In genomic region chr4:153529646-153530045, GRCh38 we compare ENCODE assay signal across 10 cellular contexts.
DNase-seq lines count a peak whose midpoint lies in the region; ATAC-seq and TF ChIP-seq lines count a peak whose summit lies in the region.
"Had no signal": no experiment of that assay in that cellular context is flagged by ENCODE, and none has a peak within 500 bp of the region (broad histone marks: within the 10 kb centered on the region; RNA-seq: fewer than 3 reads in every experiment).

No MANE protein-coding gene starts in this region.

- no peaks in the 10 kb centered on the region for H3K9me3 ChIP-seq in MM.1S (replicated peaks; ENCODE audit: insufficient read depth, low read length)

- H3K27me3 ChIP-seq in MM.1S (replicated peaks; ENCODE audit: insufficient read depth, low read length): no peaks in the 10 kb centered on the region
- H3K27me3 ChIP-seq: cardiac muscle cell had no signal

- no peaks in the 10 kb centered on the region for H3K36me3 ChIP-seq in MM.1S (replicated peaks; ENCODE audit: insufficient read depth, low read length)
- H3K36me3 ChIP-seq: cardiac muscle cell had no signal

- no peak overlapping the region for H3K9ac ChIP-seq in MM.1S (ENCODE audit: low read length)
- H3K9ac ChIP-seq: KMS-11 had no signal

- peaks cover 67% of the 10 kb centered on the region for H3K4me1 Mint-ChIP-seq in activated naive CD8-positive, alpha-beta T cell treated with anti-CD3 and anti-CD28 coated beads, Interleukin-2, amount 10 ng/mL, durations not matched to agents 7 days and 5 days
- peaks cover 78 to 79% of the 10 kb centered on the region in 2 donors for H3K4me1 Mint-ChIP-seq in natural killer cell treated with Interleukin-12 subunit alpha and Interleukin-12 subunit beta and Interleukin-15 and Interleukin-18, amount 100 ng/mL, for 72 hours (ENCODE audit: low read depth in 2 of 2)

- no peaks in the 10 kb centered on the region for H3K79me2 ChIP-seq in MM.1S (ENCODE audit: low read length)

- no peak overlapping the region for H3K4me3 ChIP-seq in MM.1S (ENCODE audit: low read length)
- H3K4me3 ChIP-seq: cardiac muscle cell had no signal

- no peaks in the 10 kb centered on the region for H3F3A ChIP-seq in MM.1S (ENCODE audit: insufficient read depth, low read length)

- no peaks in the 10 kb centered on the region for H4K20me1 ChIP-seq in MM.1S (ENCODE audit: insufficient read depth, low read length)

- peak overlapping the region; percentile 2; the same call in 1 of the 2 replicates for H3K4me2 ChIP-seq in MM.1S (ENCODE audit: low read depth, low read length)

- H3K27ac Mint-ChIP-seq in activated naive CD8-positive, alpha-beta T cell treated with anti-CD3 and anti-CD28 coated beads, Interleukin-2, amount 10 ng/mL, durations not matched to agents 7 days and 5 days: peak overlapping the region; percentile 93
- H3K27ac Mint-ChIP-seq in natural killer cell treated with Interleukin-12 subunit alpha and Interleukin-12 subunit beta and Interleukin-15 and Interleukin-18, amount 100 ng/mL, for 72 hours: peak overlapping the region; percentile 76 to 92

- no peak overlapping the region for H3K27ac ChIP-seq in MM.1S (ENCODE audit: low read length)
- H3K27ac ChIP-seq: cardiac muscle cell, KMS-11 had no signal

- H3K4me1 ChIP-seq in MM.1S (ENCODE audit: low read length): peaks cover 9% of the 10 kb centered on the region

- H3K9me3 Mint-ChIP-seq in activated naive CD8-positive, alpha-beta T cell treated with anti-CD3 and anti-CD28 coated beads, Interleukin-2, amount 10 ng/mL, durations not matched to agents 7 days and 5 days: peaks cover 1% of the 10 kb centered on the region
- H3K9me3 Mint-ChIP-seq in natural killer cell treated with Interleukin-12 subunit alpha and Interleukin-12 subunit beta and Interleukin-15 and Interleukin-18, amount 100 ng/mL, for 72 hours: no peaks in the 10 kb centered on the region

- peak overlapping the region; percentile 85 for H3K4me3 Mint-ChIP-seq in activated naive CD8-positive, alpha-beta T cell treated with anti-CD3 and anti-CD28 coated beads, Interleukin-2, amount 10 ng/mL, durations not matched to agents 7 days and 5 days
- peak overlapping the region; percentile 66 for H3K4me3 Mint-ChIP-seq in natural killer cell treated with Interleukin-12 subunit alpha and Interleukin-12 subunit beta and Interleukin-15 and Interleukin-18, amount 100 ng/mL, for 72 hours

- no peak for TF ChIP-seq CTCF in MM.1S (IDR thresholded peaks at IDR 0.05; ENCODE audit: low read length)

- no peak for ATAC-seq in activated naive CD8-positive, alpha-beta T cell treated with anti-CD3 and anti-CD28 coated beads, Interleukin-2, amount 10 ng/mL, durations not matched to agents 7 days and 5 days (ENCODE audit: low read depth)
- ATAC-seq in natural killer cell treated with Interleukin-12 subunit alpha and Interleukin-12 subunit beta and Interleukin-15 and Interleukin-18, amount 100 ng/mL, for 72 hours: no peak
- no peak for ATAC-seq in HG02981 (IDR thresholded peaks at IDR 0.05; ENCODE audit: unreplicated experiment)

- no peaks in the 10 kb centered on the region for H3K9me2 ChIP-seq in MM.1S (replicated peaks; ENCODE audit: insufficient read depth, low read length)

- no peaks in the 10 kb centered on the region for H3K27me3 Mint-ChIP-seq in activated naive CD8-positive, alpha-beta T cell treated with anti-CD3 and anti-CD28 coated beads, Interleukin-2, amount 10 ng/mL, durations not matched to agents 7 days and 5 days
- no peaks in the 10 kb centered on the region for H3K27me3 Mint-ChIP-seq in natural killer cell treated with Interleukin-12 subunit alpha and Interleukin-12 subunit beta and Interleukin-15 and Interleukin-18, amount 100 ng/mL, for 72 hours

- POLR2A ChIA-PET in activated naive CD8-positive, alpha-beta T cell treated with anti-CD3 and anti-CD28 coated beads, Interleukin-2, amount 10 ng/mL, durations not matched to agents 7 days and 5 days (lab: Charles Lee): interaction anchor here (1.2 kb wide), 1 partner anchor 44 kb away, joined by 3 read pairs; no protein-coding TSS in a partner anchor

- H3K36me3 Mint-ChIP-seq in activated naive CD8-positive, alpha-beta T cell treated with anti-CD3 and anti-CD28 coated beads, Interleukin-2, amount 10 ng/mL, durations not matched to agents 7 days and 5 days: peaks cover 30% of the 10 kb centered on the region
- no peaks in the 10 kb centered on the region for H3K36me3 Mint-ChIP-seq in natural killer cell treated with Interleukin-12 subunit alpha and Interleukin-12 subunit beta and Interleukin-15 and Interleukin-18, amount 100 ng/mL, for 72 hours

- no peak overlapping the region for H2AFZ ChIP-seq in MM.1S (ENCODE audit: low read length)

- DNase-seq in NOMO-1 (lab: John Stamatoyannopoulos, UW; ENCODE audit: unreplicated experiment in 2 of 2): peak; percentile 17 to 82
- DNase-seq in NOMO-1 treated with dmso at 0.1 percent for 144 hours (lab: John Stamatoyannopoulos, UW; ENCODE audit: unreplicated experiment): no peak
- no peak for DNase-seq in MM.1S
- DNase-seq in activated naive CD8-positive, alpha-beta T cell treated with anti-CD3 and anti-CD28 coated beads, Interleukin-2, amount 10 ng/mL, durations not matched to agents 7 days and 5 days: no peak
- DNase-seq in natural killer cell treated with Interleukin-12 subunit alpha and Interleukin-12 subunit beta and Interleukin-15 and Interleukin-18, amount 100 ng/mL, for 72 hours (ENCODE audit: low spot score): no peak
- DNase-seq in stimulated activated CD8-positive, alpha-beta memory T cell treated with anti-CD3 and anti-CD28 coated beads, Interleukin-4, amount 100 ng/mL, for 48 hours: no peak
- DNase-seq in NCI-H1092 (lab: John Stamatoyannopoulos, UW): no peak

Comparison
In these comparisons a context has a peak if more than half of its experiments do, and no peak if none do; other contexts are left out.
1. DNase-seq: peak in NOMO-1 (2 of 2); none in NOMO-1 treated with dmso at 0.1 percent for 144 hours (single experiment), MM.1S (single experiment), activated naive CD8-positive, alpha-beta T cell treated with anti-CD3 and anti-CD28 coated beads, Interleukin-2, amount 10 ng/mL, durations not matched to agents 7 days and 5 days (single experiment), natural killer cell treated with Interleukin-12 subunit alpha and Interleukin-12 subunit beta and Interleukin-15 and Interleukin-18, amount 100 ng/mL, for 72 hours (single experiment), stimulated activated CD8-positive, alpha-beta memory T cell treated with anti-CD3 and anti-CD28 coated beads, Interleukin-4, amount 100 ng/mL, for 48 hours (single experiment) and NCI-H1092 (single experiment).